ENCODE assay signal across 15 cellular contexts in the genomic region with DNA sequence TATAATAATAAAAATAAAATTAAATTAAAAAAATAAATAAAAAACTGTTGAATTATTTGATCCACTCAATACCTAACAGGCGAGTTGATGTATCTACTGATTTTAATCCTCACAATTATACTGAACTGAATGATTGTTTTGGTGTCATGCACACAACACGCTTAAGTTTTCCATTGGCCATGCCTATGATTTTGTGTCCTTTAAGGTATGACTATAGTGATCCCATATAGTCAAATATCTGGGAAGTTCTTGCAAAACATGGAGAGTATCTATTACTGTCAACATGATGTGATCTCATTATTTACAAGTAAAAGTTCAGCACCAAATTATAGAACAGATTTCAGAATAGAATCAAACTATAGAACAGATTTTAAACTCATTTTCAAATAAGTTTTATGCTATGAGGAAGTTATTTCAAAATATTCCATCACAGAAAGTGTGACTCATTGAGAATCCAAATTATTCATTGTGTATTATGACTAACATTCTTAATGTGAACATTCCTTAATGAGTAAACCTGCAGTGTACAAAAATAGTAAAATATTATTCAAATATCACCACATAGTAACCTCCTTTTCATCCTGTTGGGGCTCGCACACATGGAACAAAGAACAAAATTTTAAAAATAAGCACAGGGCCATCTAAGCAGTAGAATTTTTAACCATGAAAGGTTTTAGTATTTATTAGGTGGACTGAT.
A peak's percentile ranks its signal among the peaks of the same experiment; 100 is the strongest.
DNase-seq lines count a peak whose midpoint lies in the region; ATAC-seq and TF ChIP-seq lines count a peak whose summit lies in the region.
"Had no signal": no experiment of that assay in that cellular context is flagged by ENCODE, and none has a peak within 500 bp of the region (broad histone marks: within the 10 kb centered on the region; RNA-seq: fewer than 3 reads in every experiment).

No MANE protein-coding gene starts in this region.

- H3K9me2 ChIP-seq in PC-3 (replicated peaks; ENCODE audit: low read length): no peaks in the 10 kb centered on the region

- no peaks in the 10 kb centered on the region for H3K27me3 ChIP-seq in PC-3 (ENCODE audit: low read length)
- H3K27me3 ChIP-seq: BLaER1 treated with 17β-estradiol and CSF1 and Interleukin-3, amounts not matched to agents 10 nM and 100 nM had no signal

- H3K4me3 Mint-ChIP-seq in activated CD4-positive, alpha-beta memory T cell treated with anti-CD3 and anti-CD28 coated beads, Interleukin-2, amount 10 ng/mL, durations not matched to agents 7 days and 5 days: no peak overlapping the region
- H3K4me3 Mint-ChIP-seq in activated CD4-positive, alpha-beta T cell treated with anti-CD3 and anti-CD28 coated beads, Interleukin-2, amount 10 ng/mL, durations not matched to agents 7 days and 5 days: no peak overlapping the region

- H3K4me3 ChIP-seq in PC-3 (ENCODE audit: low read length): no peak overlapping the region
- no peak overlapping the region for H3K4me3 ChIP-seq in epithelial cell of esophagus (ENCODE audit: low read length)
- H3K4me3 ChIP-seq: BLaER1 treated with 17β-estradiol and CSF1 and Interleukin-3, amounts not matched to agents 10 nM and 100 nM had no signal

- BruUV-seq in PC-3 (replicated peaks; lab: Mats Ljungman, UMichigan): no TSS peak

- intact Hi-C loops in PC-3 (cut with micrococcal nuclease): loop anchor here (1.0 to 2.0 kb wide), 6 partner anchors 8 to 209 kb away; no protein-coding TSS in a partner anchor

- POLR2A ChIA-PET in PC-3 (lab: Charles Lee; ENCODE audit: unreplicated experiment): no interaction called here
- POLR2A ChIA-PET in activated CD4-positive, alpha-beta memory T cell treated with anti-CD3 and anti-CD28 coated beads, Interleukin-2, amount 10 ng/mL, durations not matched to agents 7 days and 5 days (lab: Charles Lee): no interaction called here
- POLR2A ChIA-PET in activated CD4-positive, alpha-beta T cell treated with anti-CD3 and anti-CD28 coated beads, Interleukin-2, amount 10 ng/mL, durations not matched to agents 7 days and 5 days (lab: Charles Lee): no interaction called here

- H3K27ac ChIP-seq in PC-3 (ENCODE audit: low read length): peak overlapping the region; percentile 91
- H3K27ac ChIP-seq: BLaER1 treated with 17β-estradiol and CSF1 and Interleukin-3, amounts not matched to agents 10 nM and 100 nM had no signal

- peaks cover 27% of the 10 kb centered on the region for H3K4me1 ChIP-seq in PC-3 (ENCODE audit: insufficient read depth, low read length)

- H3K27ac Mint-ChIP-seq in activated CD4-positive, alpha-beta memory T cell treated with anti-CD3 and anti-CD28 coated beads, Interleukin-2, amount 10 ng/mL, durations not matched to agents 7 days and 5 days: no peak overlapping the region
- H3K27ac Mint-ChIP-seq in activated CD4-positive, alpha-beta T cell treated with anti-CD3 and anti-CD28 coated beads, Interleukin-2, amount 10 ng/mL, durations not matched to agents 7 days and 5 days: no peak overlapping the region

- H3K4me1 Mint-ChIP-seq in activated CD4-positive, alpha-beta memory T cell treated with anti-CD3 and anti-CD28 coated beads, Interleukin-2, amount 10 ng/mL, durations not matched to agents 7 days and 5 days: no peaks in the 10 kb centered on the region
- no peaks in the 10 kb centered on the region for H3K4me1 Mint-ChIP-seq in activated CD4-positive, alpha-beta T cell treated with anti-CD3 and anti-CD28 coated beads, Interleukin-2, amount 10 ng/mL, durations not matched to agents 7 days and 5 days

- no peaks in the 10 kb centered on the region for H3K9me3 ChIP-seq in PC-3 (ENCODE audit: low read length)
- H3K9me3 ChIP-seq: BLaER1 treated with 17β-estradiol and CSF1 and Interleukin-3, amounts not matched to agents 10 nM and 100 nM had no signal

- H3K79me2 ChIP-seq in PC-3 (ENCODE audit: low read length): no peaks in the 10 kb centered on the region

- H3K9ac ChIP-seq in PC-3 (ENCODE audit: low read length): peak overlapping the region; percentile 49
- H3K9ac ChIP-seq: BLaER1 treated with 17β-estradiol and CSF1 and Interleukin-3, amounts not matched to agents 10 nM and 100 nM had no signal

- no peaks in the 10 kb centered on the region for H3F3A ChIP-seq in PC-3 (ENCODE audit: low read length, unreplicated experiment)

- H3K4me2 ChIP-seq in PC-3 (ENCODE audit: low read length): peak overlapping the region; percentile 33
- H3K4me2 ChIP-seq: BLaER1 treated with 17β-estradiol and CSF1 and Interleukin-3, amounts not matched to agents 10 nM and 100 nM had no signal

- peak; percentile 61 for DNase-seq in AG20443 (ENCODE audit: low spot score)
- peak; percentile 93 for DNase-seq in PC-3
- DNase-seq in epithelial cell of esophagus (ENCODE audit: low read depth): peak; percentile 85
- peak; percentile 14 for DNase-seq in myocyte (ENCODE audit: low read depth)
- no peak for DNase-seq in activated CD4-positive, alpha-beta memory T cell treated with anti-CD3 and anti-CD28 coated beads, Interleukin-2, amount 10 ng/mL, durations not matched to agents 7 days and 5 days
- DNase-seq in activated CD4-positive, alpha-beta T cell treated with anti-CD3 and anti-CD28 coated beads, Interleukin-2, amount 10 ng/mL, durations not matched to agents 7 days and 5 days: no peak
- DNase-seq: amygdala, MV-4-11, NCI-H774, posterior cingulate gyrus, SIG-M5, substantia nigra had no signal

- H3K9me3 Mint-ChIP-seq in activated CD4-positive, alpha-beta memory T cell treated with anti-CD3 and anti-CD28 coated beads, Interleukin-2, amount 10 ng/mL, durations not matched to agents 7 days and 5 days: peaks cover 4% of the 10 kb centered on the region
- peaks cover 2% of the 10 kb centered on the region for H3K9me3 Mint-ChIP-seq in activated CD4-positive, alpha-beta T cell treated with anti-CD3 and anti-CD28 coated beads, Interleukin-2, amount 10 ng/mL, durations not matched to agents 7 days and 5 days

- TF ChIP-seq CTCF in PC-3 (conservative IDR thresholded peaks at IDR 0.05; ENCODE audit: low read depth, low read length) (no peak), epithelial cell of esophagus (IDR thresholded peaks at IDR 0.05; ENCODE audit: insufficient read depth, low read depth, low read length, missing control alignments) (no peak)

- H2AFZ ChIP-seq in PC-3 (ENCODE audit: low read length): no peak overlapping the region

- ATAC-seq in PC-3 (peak; percentile 92), GM18498 (IDR thresholded peaks at IDR 0.05; ENCODE audit: unreplicated experiment) (no peak), GM21360 (IDR thresholded peaks at IDR 0.05; ENCODE audit: unreplicated experiment) (no peak)

- no peaks in the 10 kb centered on the region for H3K36me3 Mint-ChIP-seq in activated CD4-positive, alpha-beta memory T cell treated with anti-CD3 and anti-CD28 coated beads, Interleukin-2, amount 10 ng/mL, durations not matched to agents 7 days and 5 days (ENCODE audit: low read depth)
- H3K36me3 Mint-ChIP-seq in activated CD4-positive, alpha-beta T cell treated with anti-CD3 and anti-CD28 coated beads, Interleukin-2, amount 10 ng/mL, durations not matched to agents 7 days and 5 days (ENCODE audit: low read depth): no peaks in the 10 kb centered on the region

- no peaks in the 10 kb centered on the region for H3K27me3 Mint-ChIP-seq in activated CD4-positive, alpha-beta memory T cell treated with anti-CD3 and anti-CD28 coated beads, Interleukin-2, amount 10 ng/mL, durations not matched to agents 7 days and 5 days
- H3K27me3 Mint-ChIP-seq in activated CD4-positive, alpha-beta T cell treated with anti-CD3 and anti-CD28 coated beads, Interleukin-2, amount 10 ng/mL, durations not matched to agents 7 days and 5 days: no peaks in the 10 kb centered on the region

- H3K36me3 ChIP-seq in PC-3 (ENCODE audit: low read depth, low read length): no peaks in the 10 kb centered on the region
- H3K36me3 ChIP-seq: BLaER1 treated with 17β-estradiol and CSF1 and Interleukin-3, amounts not matched to agents 10 nM and 100 nM had no signal

- H4K20me1 ChIP-seq in PC-3 (ENCODE audit: low read length): no peaks in the 10 kb centered on the region
- H4K20me1 ChIP-seq: BLaER1 treated with 17β-estradiol and CSF1 and Interleukin-3, amounts not matched to agents 10 nM and 100 nM had no signal

- CTCF ChIA-PET in PC-3 (lab: Charles Lee): no interaction called here
- CTCF ChIA-PET in activated CD4-positive, alpha-beta memory T cell treated with anti-CD3 and anti-CD28 coated beads, Interleukin-2, amount 10 ng/mL, durations not matched to agents 7 days and 5 days (lab: Charles Lee): no interaction called here
- CTCF ChIA-PET in activated CD4-positive, alpha-beta T cell treated with anti-CD3 and anti-CD28 coated beads, Interleukin-2, amount 10 ng/mL, durations not matched to agents 7 days and 5 days (lab: Charles Lee): no interaction called here

Comparison
In these comparisons a context has a peak if more than half of its experiments do, and no peak if none do; other contexts are left out.
1. DNase-seq: peak in AG20443 (single experiment), PC-3 (single experiment), epithelial cell of esophagus (single experiment) and myocyte (single experiment); none in activated CD4-positive, alpha-beta memory T cell treated with anti-CD3 and anti-CD28 coated beads, Interleukin-2, amount 10 ng/mL, durations not matched to agents 7 days and 5 days (single experiment) and activated CD4-positive, alpha-beta T cell treated with anti-CD3 and anti-CD28 coated beads, Interleukin-2, amount 10 ng/mL, durations not matched to agents 7 days and 5 days (single experiment).